In genomic region chr3:132034486-132035464, GRCh38 we compare ENCODE assay signal across 9 cellular contexts. TPM values are rescaled to one million over a fixed set of nuclear protein-coding genes. Genes with fewer than 3 reads are reported as not detected.
DNase-seq lines count a peak whose midpoint lies in the region; ATAC-seq, FAIRE-seq and TF ChIP-seq lines count a peak whose summit lies in the region.
"Had no signal": no experiment of that assay in that cellular context is flagged by ENCODE, and none has a peak within 500 bp of the region (broad histone marks: within the 10 kb centered on the region; RNA-seq: fewer than 3 reads in every experiment).

Gene CPNE4, minus strand, starts transcription at chr3:132035014.

- H3K27me3 ChIP-seq in BLaER1 (peaks cover 21% of the 10 kb centered on the region), endothelial cell of umbilical vein (ENCODE audit: control insufficient read depth in 2 of 2, insufficient read depth in 2 of 2, low read length in 2 of 2) (peaks cover 25 to 31% of the 10 kb centered on the region in 2 experiments)

- no peaks in the 10 kb centered on the region for H3K79me2 ChIP-seq in endothelial cell of umbilical vein (ENCODE audit: control insufficient read depth, insufficient read depth, low read length)

- H3K9ac ChIP-seq in BLaER1 (no peak within 1 kb of the TSS), endothelial cell of umbilical vein (replicated peaks; ENCODE audit: extremely low read depth, insufficient read depth, low read length) (no peak within 1 kb of the TSS)

- no TSS peak for BruUV-seq in endothelial cell of umbilical vein (replicated peaks; lab: Mats Ljungman, UMichigan)

- H3K36me3 ChIP-seq in BLaER1: no peaks in the 10 kb centered on the region
- no peaks in the 10 kb centered on the region for H3K36me3 ChIP-seq in endothelial cell of umbilical vein (ENCODE audit: control insufficient read depth in 2 of 2, extremely low read depth in 1 of 2, insufficient read depth in 2 of 2, low read length in 2 of 2)

- peak; percentile 78 for FAIRE-seq in endothelial cell of umbilical vein (lab: Jason Lieb, UNC)

- H3K4me2 ChIP-seq in BLaER1 (peak within 1 kb of the TSS; percentile 17; the same call in 1 of the 2 replicates), endothelial cell of umbilical vein (ENCODE audit: insufficient read depth, low read length) (no peak within 1 kb of the TSS)

- peak; percentile 81 for DNase-seq in HT1080 (ENCODE audit: low read depth)
- DNase-seq in NCI-H82 treated with DMSO at 0.1 percent for 48 hours (lab: John Stamatoyannopoulos, UW; ENCODE audit: unreplicated experiment): peak; percentile 64
- DNase-seq in activated CD8-positive, alpha-beta memory T cell treated with anti-CD3 and anti-CD28 coated beads for 48 hours (ENCODE audit: low read depth in 2 of 3, low spot score in 2 of 3): peak; percentile 32 to 69 (median 46)
- DNase-seq in endothelial cell of umbilical vein (ENCODE audit: low read depth, low spot score): peak; percentile 60
- DNase-seq in mesenteric fat pad (ENCODE audit: low spot score): peak; percentile 92
- peak; percentile 53 to 62 for DNase-seq in stimulated activated CD8-positive, alpha-beta memory T cell treated with anti-CD3 and anti-CD28 coated beads, Interleukin-15, amount 100 ng/mL, for 48 hours (ENCODE audit: low read depth in 2 of 2)

- peak; percentile 70 for ATAC-seq in GM19438 (IDR thresholded peaks at IDR 0.05; ENCODE audit: low read depth, unreplicated experiment)

- CTCF ChIA-PET in endothelial cell of umbilical vein (lab: Charles Lee): interaction anchor here (0.6 to 1.7 kb wide), 58 partner anchors 12 to 1141 kb away, joined by 3 to 19 read pairs (median 4); partner anchors contain the start of genes ASTE1, ATP2C1 and NEK11

- dilution Hi-C loops in endothelial cell of umbilical vein (cut with MboI; ENCODE audit: extremely low pct_ligation_motif_present, low sequenced_read_pairs): no loop called here

- H3K9me3 ChIP-seq in BLaER1 (no peaks in the 10 kb centered on the region), endothelial cell of umbilical vein (replicated peaks; ENCODE audit: control insufficient read depth, insufficient read depth, low read length) (no peaks in the 10 kb centered on the region)

- no peak for TF ChIP-seq POLR2A in endothelial cell of umbilical vein (IDR thresholded peaks at IDR 0.05; ENCODE audit: low read depth, low read length)

- H3K4me1 ChIP-seq in BLaER1: no peaks in the 10 kb centered on the region
- no peaks in the 10 kb centered on the region for H3K4me1 ChIP-seq in endothelial cell of umbilical vein (ENCODE audit: control insufficient read depth, extremely low read depth, insufficient read depth, low read length)

- H3K4me3 ChIP-seq in BLaER1: no peak within 1 kb of the TSS
- no peak within 1 kb of the TSS for H3K4me3 ChIP-seq in endothelial cell of umbilical vein (replicated peaks in 1 of 3; ENCODE audit: insufficient read depth in 1 of 3, low read depth in 1 of 3, low read length in 3 of 3)

- no peaks in the 10 kb centered on the region for H3K9me1 ChIP-seq in endothelial cell of umbilical vein (replicated peaks; ENCODE audit: control insufficient read depth, extremely low read depth, insufficient read depth, low read length)

- peak; percentile 87 to 95 for TF ChIP-seq CTCF in endothelial cell of umbilical vein (IDR thresholded peaks at IDR 0.05; ENCODE audit: extremely low read depth in 1 of 2, insufficient read depth in 1 of 2, low read depth in 1 of 2, low read length in 2 of 2)

- H4K20me1 ChIP-seq in BLaER1 (no peaks in the 10 kb centered on the region; the same call in 1 of the 2 replicates), endothelial cell of umbilical vein (replicated peaks; ENCODE audit: control insufficient read depth, extremely low read depth, insufficient read depth, low read length) (peaks cover 2% of the 10 kb centered on the region)

- POLR2A ChIA-PET in endothelial cell of umbilical vein (lab: Charles Lee): no interaction called here

- no peak within 1 kb of the TSS for H3K27ac ChIP-seq in BLaER1
- no peak within 1 kb of the TSS for H3K27ac ChIP-seq in endothelial cell of umbilical vein (ENCODE audit: insufficient read depth, low read depth, low read length)

- intact Hi-C loops in endothelial cell of umbilical vein (cut with micrococcal nuclease): loop anchor here (2.0 to 5.0 kb wide), 2 partner anchors 100 to 363 kb away; no protein-coding TSS in a partner anchor

- no peak within 1 kb of the TSS for H2AFZ ChIP-seq in endothelial cell of umbilical vein (ENCODE audit: low read depth, low read length)

TF ChIP-seq in endothelial cell of umbilical vein, 7 proteins besides CTCF, POLR2A, EP300 and RAD21:
- no peak for TF ChIP-seq JUN (IDR thresholded peaks at IDR 0.05; ENCODE audit: borderline replicate concordance, insufficient read depth, insufficient read length, low read depth)
- TF ChIP-seq, protein P1, sequence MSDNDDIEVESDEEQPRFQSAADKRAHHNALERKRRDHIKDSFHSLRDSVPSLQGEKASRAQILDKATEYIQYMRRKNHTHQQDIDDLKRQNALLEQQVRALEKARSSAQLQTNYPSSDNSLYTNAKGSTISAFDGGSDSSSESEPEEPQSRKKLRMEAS (IDR thresholded peaks at IDR 0.05; ENCODE audit: insufficient read depth, insufficient read length): no peak
- TF ChIP-seq MYC (IDR thresholded peaks at IDR 0.05; ENCODE audit: low read depth, low read length): no peak
- TF ChIP-seq FOS (IDR thresholded peaks at IDR 0.05; ENCODE audit: borderline replicate concordance, insufficient read depth, low read length): no peak
- peak; percentile 48 for TF ChIP-seq EZH2 (IDR thresholded peaks at IDR 0.05; ENCODE audit: borderline replicate concordance, low read depth, low read length, severe bottlenecking)
- TF ChIP-seq POLR2AphosphoS5 (IDR thresholded peaks at IDR 0.05; ENCODE audit: insufficient read depth, low read depth, low read length): no peak
TF ChIP-seq in endothelial cell of umbilical vein: peak in this region for 1.

RNA-seq across cellular contexts. Expression of gene CPNE4, which starts in this region (rescaled TPM):
- not detected in 2 replicates for total RNA-seq in HT1080 (2014; rRNA removed; shearing (Covaris generic))
- 0.07 TPM in 1 of 2 replicates, not detected in the other for polyA plus RNA-seq in HT1080 (2015; cell fraction: cytosol; rRNA removed)
- polyA plus RNA-seq in HT1080 (2015; cell fraction: nucleus; rRNA removed): 0.05 and 0.10 TPM in 2 replicates
- total RNA-seq in endothelial cell of umbilical vein (not detected in 2 replicates), mesenteric fat pad (not detected)
- polyA plus RNA-seq in endothelial cell of umbilical vein: not detected in 2 replicates
- polyA plus RNA-seq in endothelial cell of umbilical vein (2011; cell fraction: cytosol; rRNA removed): not detected in 2 replicates
- not detected in 2 replicates for polyA plus RNA-seq in endothelial cell of umbilical vein (2011; cell fraction: nucleus; rRNA removed)
- polyA plus RNA-seq in endothelial cell of umbilical vein (2012): not detected in 2 replicates
- polyA minus RNA-seq in endothelial cell of umbilical vein: not detected in 2 replicates
- not detected for polyA minus RNA-seq in endothelial cell of umbilical vein (2011; cell fraction: cytosol; rRNA and poly(A)+ RNA removed)
- polyA minus RNA-seq in endothelial cell of umbilical vein (2011; cell fraction: nucleus; rRNA and poly(A)+ RNA removed): not detected in 2 replicates
- polyA plus RNA-seq: IgD-negative memory B cell had no signal

Comparison
In these comparisons a context has a peak if more than half of its experiments do, and no peak if none do; other contexts are left out.
1. Peak in DNase-seq in HT1080; RNA of the gene not detected or under 1 TPM.
2. Peak in DNase-seq in endothelial cell of umbilical vein; RNA of the gene not detected or under 1 TPM.
3. Peak in DNase-seq in mesenteric fat pad; RNA of the gene not detected or under 1 TPM.